In genomic region chr3:65277788-65278187, GRCh38 we compare ENCODE assay signal across 19 cellular contexts.
DNase-seq lines count a peak whose midpoint lies in the region; ATAC-seq and TF ChIP-seq lines count a peak whose summit lies in the region.
"Had no signal": no experiment of that assay in that cellular context is flagged by ENCODE, and none has a peak within 500 bp of the region (broad histone marks: within the 10 kb centered on the region; RNA-seq: fewer than 3 reads in every experiment).

No MANE protein-coding gene starts in this region.

- 26 to 60% methylated on average over 2 of the region's 2 CpGs for WGBS in endodermal cell (ENCODE audit: insufficient coverage in 1 of 2, insufficient read length in 1 of 2), 2 experiments

- in situ Hi-C loops in G401 (cut with HindIII; ENCODE audit: low sequenced_read_pairs) = no loop called here

- peak; percentile 78 for DNase-seq in A673 (ENCODE audit: low spot score)
- peak; percentile 49 for DNase-seq in G401 (ENCODE audit: low spot score)
- peak; percentile 4 to 52 for DNase-seq in NCI-H524 (lab: John Stamatoyannopoulos, UW)
- DNase-seq in endodermal cell = peak; percentile 76
- DNase-seq in left ventricle myocardium superior = no peak
- no peak for DNase-seq in SHP77 (lab: John Stamatoyannopoulos, UW)
- DNase-seq in DMS53 treated with DMSO at 0.1 percent for 48 hours (lab: John Stamatoyannopoulos, UW; ENCODE audit: unreplicated experiment) = no peak
- DNase-seq: ACHN, AML-193, DMS 273 treated with DMSO at 0.1 percent for 48 hours, EL, NCI-H146, NCI-H2081 treated with DMSO at 0.1 percent for 48 hours, NCI-H446 treated with DMSO at 0.1 percent for 48 hours, SJCRH30, T-helper 17 cell had no signal

- no peak overlapping the region for H3K27ac Mint-ChIP-seq in endodermal cell
- H3K27ac Mint-ChIP-seq: CD14-positive monocyte, T-helper 17 cell had no signal

- no peaks in the 10 kb centered on the region for H3K9me3 Mint-ChIP-seq in endodermal cell

- POLR2A ChIA-PET in A673 (lab: Charles Lee; ENCODE audit: low non-redundant PET) = no interaction called here

- CTCF ChIA-PET in A673 (lab: Charles Lee) = no interaction called here

- H3K4me3 ChIP-seq in A673 (ENCODE audit: low read depth, low read length, poor library complexity, severe bottlenecking) (no peak overlapping the region), endodermal cell (ENCODE audit: low read length) (no peak overlapping the region)
- H3K4me3 ChIP-seq: SJCRH30 had no signal

- no peak overlapping the region for H3K27ac ChIP-seq in A673 (ENCODE audit: low read depth, low read length, poor library complexity, severe bottlenecking)
- no peak overlapping the region for H3K27ac ChIP-seq in endodermal cell (ENCODE audit: low read depth, low read length)
- H3K27ac ChIP-seq: RWPE1, SJCRH30 had no signal

- no peak overlapping the region for H3K9ac ChIP-seq in endodermal cell (ENCODE audit: extremely low read depth, low read length, poor library complexity, severe bottlenecking)

- intact Hi-C loops in A673 (cut with micrococcal nuclease; ENCODE audit: unreplicated experiment) (no loop called here), left ventricle myocardium superior (cut with micrococcal nuclease) (no loop called here)

- H3K27me3 Mint-ChIP-seq in endodermal cell (ENCODE audit: insufficient read depth) = peaks cover 7% of the 10 kb centered on the region
- H3K27me3 Mint-ChIP-seq: T-helper 17 cell had no signal

- TF ChIP-seq CTCF in A673 (conservative IDR thresholded peaks at IDR 0.05; ENCODE audit: low read depth, low read length) (no peak), endodermal cell (conservative IDR thresholded peaks at IDR 0.05) (no peak)

- BruUV-seq in A673 (replicated peaks; lab: Mats Ljungman, UMichigan) = no TSS peak

- H3K4me1 Mint-ChIP-seq in endodermal cell = peaks cover 32% of the 10 kb centered on the region
- H3K4me1 Mint-ChIP-seq: CD14-positive monocyte, T-helper 17 cell had no signal

- no peaks in the 10 kb centered on the region for H3K9me3 ChIP-seq in A673 (ENCODE audit: low read depth, low read length, poor library complexity, severe bottlenecking)
- H3K9me3 ChIP-seq in endodermal cell (ENCODE audit: control insufficient read depth, low read length) = no peaks in the 10 kb centered on the region
- H3K9me3 ChIP-seq: SJCRH30 had no signal

- H3K36me3 ChIP-seq in A673 (ENCODE audit: insufficient read depth, low read length, poor library complexity, severe bottlenecking) (no peaks in the 10 kb centered on the region), endodermal cell (ENCODE audit: control insufficient read depth, insufficient read depth, low read length) (no peaks in the 10 kb centered on the region)
- H3K36me3 ChIP-seq: SJCRH30 had no signal

- H3K27me3 ChIP-seq in A673 (replicated peaks; ENCODE audit: insufficient read depth, low read depth, low read length, poor library complexity) = peaks cover 75% of the 10 kb centered on the region
- no peaks in the 10 kb centered on the region for H3K27me3 ChIP-seq in endodermal cell (ENCODE audit: control insufficient read depth, insufficient read depth, low read length, poor library complexity, severe bottlenecking)
- H3K27me3 ChIP-seq: SJCRH30 had no signal

- no peak overlapping the region for H3K4me3 Mint-ChIP-seq in endodermal cell
- H3K4me3 Mint-ChIP-seq: CD14-positive monocyte, T-helper 17 cell had no signal

- peaks cover 5% of the 10 kb centered on the region for H3K4me1 ChIP-seq in A673 (ENCODE audit: insufficient read depth, low read length, poor library complexity, severe bottlenecking)
- no peaks in the 10 kb centered on the region for H3K4me1 ChIP-seq in endodermal cell (ENCODE audit: control insufficient read depth, insufficient read depth, low read length)
- H3K4me1 ChIP-seq: SJCRH30 had no signal

- no peak for ATAC-seq in left ventricle myocardium superior
- ATAC-seq: HCT116, T-helper 17 cell had no signal

- H3K36me3 Mint-ChIP-seq in endodermal cell (ENCODE audit: low read depth) = no peaks in the 10 kb centered on the region
- H3K36me3 Mint-ChIP-seq: CD14-positive monocyte had no signal

Comparison
In these comparisons a context has a peak if more than half of its experiments do, and no peak if none do; other contexts are left out.
1. DNase-seq: peak in A673 (single experiment), G401 (single experiment), NCI-H524 (2 of 2) and endodermal cell (single experiment); none in left ventricle myocardium superior (single experiment), SHP77 (0 of 2) and DMS53 treated with DMSO at 0.1 percent for 48 hours (single experiment).